In genomic region chr21:42103843-42104242, GRCh38 we compare ENCODE assay signal across 39 cellular contexts. TPM values are rescaled to one million over a fixed set of nuclear protein-coding genes. Genes with fewer than 3 reads are reported as not detected.
"Had no signal": no experiment of that assay in that cellular context is flagged by ENCODE, and none has a peak within 500 bp of the region (broad histone marks: within the 10 kb centered on the region; RNA-seq: fewer than 3 reads in every experiment).

No MANE protein-coding gene starts in this region.

- H3K4me3 Mint-ChIP-seq: activated CD4-positive, alpha-beta memory T cell treated with anti-CD3 and anti-CD28 coated beads, Interleukin-2, amount 10 ng/mL, durations not matched to agents 7 days and 5 days; activated CD4-positive, alpha-beta T cell treated with anti-CD3 and anti-CD28 coated beads, Interleukin-2, amount 10 ng/mL, durations not matched to agents 7 days and 5 days; activated naive CD4-positive, alpha-beta T cell treated with anti-CD3 and anti-CD28 coated beads, Interleukin-2, amount 50 U/mL, for 24 hours; activated naive CD8-positive, alpha-beta T cell treated with anti-CD3 and anti-CD28 coated beads for 36 hours; activated naive CD8-positive, alpha-beta T cell treated with anti-CD3 and anti-CD28 coated beads, Interleukin-2, amount 50 U/mL, for 24 hours; activated T-cell treated with anti-CD3 and anti-CD28 coated beads, Interleukin-2, amount 50 U/mL, for 24 hours; activated T-cell treated with anti-CD3 and anti-CD28 coated beads, Interleukin-2, amount 50 U/mL, for 72 hours; brain; dendritic cell treated with granulocyte-macrophage colony-stimulating factor and Interleukin-4, amounts not matched to agents 40 ng/mL and 50 ng/mL, for 4 days; effector memory CD8-positive, alpha-beta T cell; T-helper 17 cell; T-helper 2 cell treated with Interferon-gamma antibody and Interleukin-4, amounts not matched to agents 5 μg/mL and 100 μg/mL, for 36 hours had no signal

- H3K36me3 ChIP-seq: adrenal gland, breast epithelium, cardiac muscle cell, esophagus squamous epithelium, gastroesophageal sphincter had no signal

- DNase-seq: activated CD4-positive, alpha-beta memory T cell treated with anti-CD3 and anti-CD28 coated beads, Interleukin-2, amount 10 ng/mL, durations not matched to agents 7 days and 5 days; activated CD4-positive, alpha-beta T cell treated with anti-CD3 and anti-CD28 coated beads for 1 hour; activated CD4-positive, alpha-beta T cell treated with anti-CD3 and anti-CD28 coated beads for 4 hours; activated CD4-positive, alpha-beta T cell treated with anti-CD3 and anti-CD28 coated beads, Interleukin-2, amount 10 ng/mL, durations not matched to agents 7 days and 5 days; activated CD4-positive, alpha-beta T cell treated with anti-CD3 and anti-CD28 coated beads, Interleukin-2, amount 50 U/mL, for 4 hours; activated CD8-positive, alpha-beta memory T cell treated with anti-CD3 and anti-CD28 coated beads, Interleukin-2, amount 50 U/mL, for 48 hours; activated gamma-delta T cell; activated naive CD4-positive, alpha-beta T cell; activated naive CD8-positive, alpha-beta T cell treated with anti-CD3 and anti-CD28 coated beads for 36 hours; activated naive CD8-positive, alpha-beta T cell treated with anti-CD3 and anti-CD28 coated beads, Interleukin-2, amount 50 U/mL, for 24 hours; activated T-cell treated with anti-CD3 and anti-CD28 coated beads for 4 hours; activated T-cell treated with anti-CD3 and anti-CD28 coated beads, Interleukin-2, amount 50 U/mL, for 24 hours; activated T-cell treated with anti-CD3 and anti-CD28 coated beads, Interleukin-2, amount 50 U/mL, for 72 hours; adrenal gland; amygdala; aorta; central memory CD4-positive, alpha-beta T cell; cerebellar nuclear complex; dorsolateral prefrontal cortex; effector memory CD8-positive, alpha-beta T cell; esophagus squamous epithelium; foreskin melanocyte; SW 1271; T-helper 1 cell; T-helper 17 cell; T1000 had no signal

- H3K36me3 Mint-ChIP-seq: activated naive CD4-positive, alpha-beta T cell treated with anti-CD3 and anti-CD28 coated beads, Interleukin-2, amount 50 U/mL, for 24 hours; activated naive CD8-positive, alpha-beta T cell treated with anti-CD3 and anti-CD28 coated beads for 36 hours; brain had no signal

- H3K27me3 ChIP-seq: adrenal gland, breast epithelium, cardiac muscle cell, dorsolateral prefrontal cortex had no signal

- H3K4me1 ChIP-seq: breast epithelium had no signal

- H3K4me3 ChIP-seq: adrenal gland, breast epithelium, cardiac muscle cell, coronary artery, dorsolateral prefrontal cortex, esophagus squamous epithelium, gastroesophageal sphincter had no signal

- H3K27ac Mint-ChIP-seq: activated CD4-positive, alpha-beta memory T cell treated with anti-CD3 and anti-CD28 coated beads, Interleukin-2, amount 10 ng/mL, durations not matched to agents 7 days and 5 days; activated CD4-positive, alpha-beta T cell treated with anti-CD3 and anti-CD28 coated beads, Interleukin-2, amount 10 ng/mL, durations not matched to agents 7 days and 5 days; activated naive CD4-positive, alpha-beta T cell treated with anti-CD3 and anti-CD28 coated beads, Interleukin-2, amount 50 U/mL, for 24 hours; activated naive CD8-positive, alpha-beta T cell treated with anti-CD3 and anti-CD28 coated beads for 36 hours; activated naive CD8-positive, alpha-beta T cell treated with anti-CD3 and anti-CD28 coated beads, Interleukin-2, amount 50 U/mL, for 24 hours; activated T-cell treated with anti-CD3 and anti-CD28 coated beads, Interleukin-2, amount 50 U/mL, for 24 hours; effector memory CD8-positive, alpha-beta T cell; T-helper 17 cell; T-helper 2 cell treated with Interferon-gamma antibody and Interleukin-4, amounts not matched to agents 5 μg/mL and 100 μg/mL, for 36 hours had no signal

- H3K27ac ChIP-seq: breast epithelium, cardiac muscle cell, coronary artery, dorsolateral prefrontal cortex, epithelial cell of prostate, esophagus squamous epithelium, gastroesophageal sphincter had no signal

- H3K9me3 ChIP-seq: adrenal gland, breast epithelium, esophagus squamous epithelium, gastroesophageal sphincter had no signal

- H3K27me3 Mint-ChIP-seq: activated naive CD4-positive, alpha-beta T cell treated with anti-CD3 and anti-CD28 coated beads, Interleukin-2, amount 50 U/mL, for 24 hours; activated naive CD8-positive, alpha-beta T cell treated with anti-CD3 and anti-CD28 coated beads, Interleukin-2, amount 50 U/mL, for 24 hours; activated T-cell treated with anti-CD3 and anti-CD28 coated beads, Interleukin-2, amount 50 U/mL, for 24 hours had no signal

- H3K9me3 Mint-ChIP-seq: activated CD4-positive, alpha-beta memory T cell treated with anti-CD3 and anti-CD28 coated beads, Interleukin-2, amount 10 ng/mL, durations not matched to agents 7 days and 5 days; activated CD4-positive, alpha-beta T cell treated with anti-CD3 and anti-CD28 coated beads, Interleukin-2, amount 10 ng/mL, durations not matched to agents 7 days and 5 days; activated naive CD4-positive, alpha-beta T cell treated with anti-CD3 and anti-CD28 coated beads, Interleukin-2, amount 50 U/mL, for 24 hours; activated naive CD8-positive, alpha-beta T cell treated with anti-CD3 and anti-CD28 coated beads for 36 hours; activated naive CD8-positive, alpha-beta T cell treated with anti-CD3 and anti-CD28 coated beads, Interleukin-2, amount 50 U/mL, for 24 hours; activated T-cell treated with anti-CD3 and anti-CD28 coated beads, Interleukin-2, amount 50 U/mL, for 24 hours; activated T-cell treated with anti-CD3 and anti-CD28 coated beads, Interleukin-2, amount 50 U/mL, for 72 hours; dendritic cell treated with granulocyte-macrophage colony-stimulating factor and Interleukin-4, amounts not matched to agents 40 ng/mL and 50 ng/mL, for 4 days; effector memory CD8-positive, alpha-beta T cell; T-helper 2 cell treated with Interferon-gamma antibody and Interleukin-4, amounts not matched to agents 5 μg/mL and 100 μg/mL, for 36 hours had no signal

RNA-seq across cellular contexts. Expression of gene UMODL1, which starts 32.7 kb away (rescaled TPM):
- total RNA-seq: activated naive CD8-positive, alpha-beta T cell treated with anti-CD3 and anti-CD28 coated beads for 36 hours; breast epithelium; cardiac muscle cell; endothelial cell of umbilical vein; esophagus squamous epithelium; fibroblast of lung; fibroblast of villous mesenchyme; gastroesophageal sphincter; glomerular endothelial cell had no signal
